In the genomic region with DNA sequence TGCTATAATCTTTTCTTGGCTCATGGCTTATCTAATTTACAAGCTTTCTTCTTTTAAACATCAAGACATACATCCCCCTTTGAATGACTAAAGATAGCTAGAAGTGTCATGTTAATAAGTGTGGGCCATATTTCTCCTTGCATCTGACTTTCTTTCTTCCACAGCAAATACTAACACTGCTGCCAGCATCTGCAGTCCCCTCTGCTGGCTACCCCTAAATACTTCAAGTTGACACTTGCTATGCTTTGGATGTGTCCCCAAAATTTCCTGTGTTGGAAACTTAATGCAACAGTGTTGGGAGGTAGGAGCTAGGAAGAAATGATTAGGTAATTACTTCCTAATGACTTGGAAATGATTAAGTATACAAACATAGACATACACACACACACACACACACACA, we compare ENCODE assay signal across 32 cellular contexts.
"Had no signal": no experiment of that assay in that cellular context is flagged by ENCODE, and none has a peak within 500 bp of the region (broad histone marks: within the 10 kb centered on the region; RNA-seq: fewer than 3 reads in every experiment).

No MANE protein-coding gene starts in this region.

- H3K4me3 ChIP-seq: ascending aorta, breast epithelium, PC-9 had no signal

- H3K36me3 Mint-ChIP-seq: activated naive CD4-positive, alpha-beta T cell treated with anti-CD3 and anti-CD28 coated beads, Interleukin-2, amount 50 U/mL, for 24 hours; activated naive CD8-positive, alpha-beta T cell treated with anti-CD3 and anti-CD28 coated beads, Interleukin-2, amount 10 ng/mL, durations not matched to agents 7 days and 5 days had no signal

- H3K27me3 Mint-ChIP-seq: activated CD4-positive, alpha-beta T cell treated with anti-CD3 and anti-CD28 coated beads, Interleukin-2, amount 10 ng/mL, durations not matched to agents 24 days and 14 days; activated CD8-positive, alpha-beta T cell treated with anti-CD3 and anti-CD28 coated beads for 36 hours; activated naive CD4-positive, alpha-beta T cell treated with anti-CD3 and anti-CD28 coated beads, Interleukin-2, amount 50 U/mL, for 24 hours; activated naive CD8-positive, alpha-beta T cell treated with anti-CD3 and anti-CD28 coated beads, Interleukin-2, amount 10 ng/mL, durations not matched to agents 7 days and 5 days; activated T-cell treated with anti-CD3 and anti-CD28 coated beads, Interleukin-2, amount 50 U/mL, for 24 hours had no signal

- H3K4me2 ChIP-seq: PC-9 had no signal

- H3K27ac ChIP-seq: ascending aorta, breast epithelium, PC-9, VCaP had no signal

- H3K27me3 ChIP-seq: ascending aorta, breast epithelium had no signal

- H3K9me3 Mint-ChIP-seq: activated CD4-positive, alpha-beta T cell treated with anti-CD3 and anti-CD28 coated beads, Interleukin-2, amount 10 ng/mL, durations not matched to agents 24 days and 14 days; activated CD8-positive, alpha-beta T cell treated with anti-CD3 and anti-CD28 coated beads for 36 hours; activated naive CD4-positive, alpha-beta T cell treated with anti-CD3 and anti-CD28 coated beads, Interleukin-2, amount 50 U/mL, for 24 hours; activated naive CD8-positive, alpha-beta T cell treated with anti-CD3 and anti-CD28 coated beads, Interleukin-2, amount 10 ng/mL, durations not matched to agents 7 days and 5 days; activated T-cell treated with anti-CD3 and anti-CD28 coated beads, Interleukin-2, amount 50 U/mL, for 24 hours; activated T-helper 2 cell treated with anti-CD3 and anti-CD28 coated beads, Interferon-gamma antibody, Interleukin-2, Interleukin-4, amounts not matched to agents 10 μg/mL and 5 μg/mL and 100 μg/mL, durations not matched to agents 14 hours and 24 hours and 36 hours had no signal

- ATAC-seq: activated CD8-positive, alpha-beta T cell treated with anti-CD3 and anti-CD28 coated beads for 36 hours had no signal

- H3K4me3 Mint-ChIP-seq: activated CD4-positive, alpha-beta T cell treated with anti-CD3 and anti-CD28 coated beads, Interleukin-2, amount 10 ng/mL, durations not matched to agents 24 days and 14 days; activated CD8-positive, alpha-beta T cell treated with anti-CD3 and anti-CD28 coated beads for 36 hours; activated naive CD4-positive, alpha-beta T cell treated with anti-CD3 and anti-CD28 coated beads, Interleukin-2, amount 50 U/mL, for 24 hours; activated naive CD8-positive, alpha-beta T cell treated with anti-CD3 and anti-CD28 coated beads, Interleukin-2, amount 10 ng/mL, durations not matched to agents 7 days and 5 days; activated T-cell treated with anti-CD3 and anti-CD28 coated beads, Interleukin-2, amount 50 U/mL, for 24 hours had no signal

- H3K4me1 Mint-ChIP-seq: activated CD4-positive, alpha-beta T cell treated with anti-CD3 and anti-CD28 coated beads, Interleukin-2, amount 10 ng/mL, durations not matched to agents 24 days and 14 days; activated naive CD4-positive, alpha-beta T cell treated with anti-CD3 and anti-CD28 coated beads, Interleukin-2, amount 50 U/mL, for 24 hours; activated naive CD8-positive, alpha-beta T cell treated with anti-CD3 and anti-CD28 coated beads, Interleukin-2, amount 10 ng/mL, durations not matched to agents 7 days and 5 days had no signal

- H3K4me1 ChIP-seq: ascending aorta, breast epithelium had no signal

- H3K36me3 ChIP-seq: ascending aorta, breast epithelium had no signal

- FAIRE-seq: RCC 7860 had no signal

- H3K27ac Mint-ChIP-seq: activated CD4-positive, alpha-beta T cell treated with anti-CD3 and anti-CD28 coated beads, Interleukin-2, amount 10 ng/mL, durations not matched to agents 24 days and 14 days; activated CD8-positive, alpha-beta T cell treated with anti-CD3 and anti-CD28 coated beads for 36 hours; activated naive CD4-positive, alpha-beta T cell treated with anti-CD3 and anti-CD28 coated beads, Interleukin-2, amount 50 U/mL, for 24 hours; activated naive CD8-positive, alpha-beta T cell treated with anti-CD3 and anti-CD28 coated beads, Interleukin-2, amount 10 ng/mL, durations not matched to agents 7 days and 5 days; activated T-cell treated with anti-CD3 and anti-CD28 coated beads, Interleukin-2, amount 50 U/mL, for 24 hours; activated T-helper 2 cell treated with anti-CD3 and anti-CD28 coated beads, Interferon-gamma antibody, Interleukin-2, Interleukin-4, amounts not matched to agents 10 μg/mL and 5 μg/mL and 100 μg/mL, durations not matched to agents 14 hours and 24 hours and 36 hours had no signal

- H3K9me3 ChIP-seq: ascending aorta, breast epithelium had no signal

- H2AFZ ChIP-seq: PC-9 had no signal

- DNase-seq: activated CD4-positive, alpha-beta T cell treated with anti-CD3 and anti-CD28 coated beads, Interleukin-2, amount 10 ng/mL, durations not matched to agents 24 days and 14 days; activated CD4-positive, alpha-beta T cell treated with anti-CD3 and anti-CD28 coated beads, Interleukin-2, amount 50 U/mL, for 4 hours; activated CD4-positive, CD25-positive, alpha-beta regulatory T cell; activated CD8-positive, alpha-beta T cell treated with anti-CD3 and anti-CD28 coated beads for 36 hours; activated gamma-delta T cell; activated naive CD4-positive, alpha-beta T cell treated with Interleukin-2 at 50 U/mL for 16 hours; activated naive CD8-positive, alpha-beta T cell treated with anti-CD3 and anti-CD28 coated beads, Interleukin-2, amount 10 ng/mL, durations not matched to agents 7 days and 5 days; activated T-cell treated with anti-CD3 and anti-CD28 coated beads, Interleukin-2, amount 50 U/mL, for 24 hours; amygdala; KG1; NCI-H1092 treated with DMSO at 0.1 percent for 48 hours; NCI-H1417; NCI-H146; NCI-H187; NCI-H2029 treated with DMSO at 0.1 percent for 48 hours; NCI-H2107; NCI-H2171; NCI-H510A; NCI-H526; NCI-H748 treated with DMSO at 0.1 percent for 48 hours; PC-9; Right ventricle myocardium superior; SW 1271; T-helper 1 cell; T-helper 2 cell; T-helper 9 cell had no signal
